11 cellular contexts compared by ENCODE assay signal in the genomic region with DNA sequence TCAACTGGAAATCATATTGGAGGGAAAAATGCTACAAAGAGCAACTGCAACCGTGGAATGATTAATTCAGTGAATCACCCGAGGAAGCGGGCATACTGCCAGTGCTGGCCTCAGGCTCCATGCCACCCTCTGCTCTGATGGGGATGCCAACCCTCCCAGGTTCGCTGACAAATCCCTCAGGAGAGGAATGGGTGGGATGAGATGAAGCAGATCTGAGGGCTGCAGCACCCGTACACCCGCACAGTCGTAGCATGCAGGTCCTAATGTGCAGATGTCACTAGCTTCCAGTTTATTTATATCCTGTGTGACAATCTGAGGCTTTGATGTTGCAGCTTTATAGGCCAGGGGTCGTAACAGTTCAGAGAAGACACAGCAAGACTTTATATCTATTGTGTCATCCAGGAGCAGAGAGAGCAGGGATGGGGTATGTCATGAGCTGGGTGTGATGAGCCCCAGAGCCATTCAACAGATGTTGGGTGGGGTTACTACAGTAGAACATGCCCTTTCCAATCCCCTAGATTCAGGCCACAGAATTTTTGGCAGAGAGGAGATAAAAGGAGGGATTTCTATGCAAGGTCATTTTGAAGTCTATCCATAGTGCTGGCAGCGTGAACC. TPM values are rescaled to one million over a fixed set of nuclear protein-coding genes. Genes with fewer than 3 reads are reported as not detected.
A peak's percentile ranks its signal among the peaks of the same experiment; 100 is the strongest.
DNase-seq lines count a peak whose midpoint lies in the region; ATAC-seq and TF ChIP-seq lines count a peak whose summit lies in the region.
"Had no signal": no experiment of that assay in that cellular context is flagged by ENCODE, and none has a peak within 500 bp of the region (broad histone marks: within the 10 kb centered on the region; RNA-seq: fewer than 3 reads in every experiment).

No MANE protein-coding gene starts in this region.

- H3K27me3 ChIP-seq in right atrium auricular region: no peaks in the 10 kb centered on the region
- no peaks in the 10 kb centered on the region for H3K27me3 ChIP-seq in adrenal gland
- H3K27me3 ChIP-seq in esophagus squamous epithelium: no peaks in the 10 kb centered on the region
- H3K27me3 ChIP-seq: BLaER1 treated with 17β-estradiol and CSF1 and Interleukin-3, amounts not matched to agents 10 nM and 100 nM had no signal

- TF ChIP-seq CTCF in right atrium auricular region (IDR thresholded peaks at IDR 0.05) (no peak), adrenal gland (IDR thresholded peaks at IDR 0.05) (no peak), esophagus squamous epithelium (IDR thresholded peaks at IDR 0.05) (no peak)

- H3K9me3 ChIP-seq in right atrium auricular region (no peaks in the 10 kb centered on the region), adrenal gland (replicated peaks in 1 of 3) (no peaks in the 10 kb centered on the region), esophagus squamous epithelium (no peaks in the 10 kb centered on the region)
- H3K9me3 ChIP-seq: BLaER1 treated with 17β-estradiol and CSF1 and Interleukin-3, amounts not matched to agents 10 nM and 100 nM; SJSA1 had no signal

- peak; percentile 55 for ATAC-seq in Right ventricle myocardium superior (ENCODE audit: poor library complexity)
- ATAC-seq: activated T-helper 17 cell treated with anti-CD3 and anti-CD28 coated beads, Interleukin-2, amount 50 U/mL, for 72 hours had no signal

- DNase-seq in Right ventricle myocardium superior: peak; percentile 54
- DNase-seq in right atrium auricular region (ENCODE audit: low spot score): no peak
- DNase-seq in adrenal gland: peak; percentile 66 to 84 (median 78)
- peak; percentile 19 for DNase-seq in hepatic stellate cell (ENCODE audit: low spot score)
- no peak for DNase-seq in effector CD8-positive, alpha-beta T cell (lab: John Stamatoyannopoulos, UW)
- DNase-seq in esophagus squamous epithelium (lab: John Stamatoyannopoulos, UW): no peak
- DNase-seq in central memory CD4-positive, alpha-beta T cell: no peak
- DNase-seq in hippocampal formation (lab: John Stamatoyannopoulos, UW): no peak

- no peaks in the 10 kb centered on the region for H3K36me3 ChIP-seq in right atrium auricular region
- H3K36me3 ChIP-seq in adrenal gland (replicated peaks in 1 of 2): no peaks in the 10 kb centered on the region
- no peaks in the 10 kb centered on the region for H3K36me3 ChIP-seq in esophagus squamous epithelium
- H3K36me3 ChIP-seq: BLaER1 treated with 17β-estradiol and CSF1 and Interleukin-3, amounts not matched to agents 10 nM and 100 nM; SJSA1 had no signal

- 43 to 66% (median 53%) methylated on average over 9 of the region's 9 CpGs for WGBS in adrenal gland, 4 donors
- 32 to 56% methylated on average over 9 of the region's 9 CpGs for WGBS in esophagus squamous epithelium, 2 donors

- H3K4me1 ChIP-seq in right atrium auricular region (peaks cover 0 to 12% of the 10 kb centered on the region in 2 donors), adrenal gland (replicated peaks in 1 of 2) (no peaks in the 10 kb centered on the region), esophagus squamous epithelium (peaks cover 0 to 8% (median 5%) of the 10 kb centered on the region in 3 donors)
- H3K4me1 ChIP-seq: SJSA1 had no signal

- no peak overlapping the region for H3K4me3 ChIP-seq in right atrium auricular region
- no peak overlapping the region for H3K4me3 ChIP-seq in adrenal gland
- no peak overlapping the region for H3K4me3 ChIP-seq in esophagus squamous epithelium
- H3K4me3 ChIP-seq: BLaER1 treated with 17β-estradiol and CSF1 and Interleukin-3, amounts not matched to agents 10 nM and 100 nM; SJSA1 had no signal

- no peak for TF ChIP-seq POLR2A in adrenal gland (IDR thresholded peaks at IDR 0.05)
- no peak for TF ChIP-seq POLR2A in esophagus squamous epithelium (IDR thresholded peaks at IDR 0.05)

- no peak overlapping the region for H3K27ac ChIP-seq in right atrium auricular region
- no peak overlapping the region for H3K27ac ChIP-seq in adrenal gland
- no peak overlapping the region for H3K27ac ChIP-seq in esophagus squamous epithelium
- H3K27ac ChIP-seq: BLaER1 treated with 17β-estradiol and CSF1 and Interleukin-3, amounts not matched to agents 10 nM and 100 nM; SJSA1 had no signal

- intact Hi-C loops in Right ventricle myocardium superior (cut with DNase I) (no loop called here), adrenal gland (cut with DNase I) (no loop called here), esophagus squamous epithelium (cut with DNase I) (no loop called here)

RNA-seq across cellular contexts. Expression of gene DPP4, which starts 44.6 kb away (rescaled TPM):
- total RNA-seq in Right ventricle myocardium superior (3.8 TPM), right atrium auricular region (1 to 10 TPM; 4.5 to 6.8 TPM), adrenal gland (10 to 100 TPM in 3 of 8 donors, 1 to 10 TPM in 5; 1.9 to 49.2 (median 7.8) TPM), esophagus squamous epithelium (1 to 10 TPM in 2 of 4 donors, under 1 TPM in 1, not detected in 1; 0.97 to 3.1 (median 3.0) TPM)
- polyA plus RNA-seq in adrenal gland: 1 to 10 TPM in 1 of 3 donors, under 1 TPM in 2; 0.72 to 8.0 (median 0.77) TPM
- total RNA-seq: SJSA1 had no signal

Comparison
In these comparisons a context has a peak if more than half of its experiments do, and no peak if none do; other contexts are left out.
1. DNase-seq: peak in Right ventricle myocardium superior (single experiment), adrenal gland (7 of 7) and hepatic stellate cell (single experiment); none in right atrium auricular region (single experiment), effector CD8-positive, alpha-beta T cell (single experiment), esophagus squamous epithelium (single experiment), central memory CD4-positive, alpha-beta T cell (single experiment) and hippocampal formation (0 of 2).